In the genomic region with DNA sequence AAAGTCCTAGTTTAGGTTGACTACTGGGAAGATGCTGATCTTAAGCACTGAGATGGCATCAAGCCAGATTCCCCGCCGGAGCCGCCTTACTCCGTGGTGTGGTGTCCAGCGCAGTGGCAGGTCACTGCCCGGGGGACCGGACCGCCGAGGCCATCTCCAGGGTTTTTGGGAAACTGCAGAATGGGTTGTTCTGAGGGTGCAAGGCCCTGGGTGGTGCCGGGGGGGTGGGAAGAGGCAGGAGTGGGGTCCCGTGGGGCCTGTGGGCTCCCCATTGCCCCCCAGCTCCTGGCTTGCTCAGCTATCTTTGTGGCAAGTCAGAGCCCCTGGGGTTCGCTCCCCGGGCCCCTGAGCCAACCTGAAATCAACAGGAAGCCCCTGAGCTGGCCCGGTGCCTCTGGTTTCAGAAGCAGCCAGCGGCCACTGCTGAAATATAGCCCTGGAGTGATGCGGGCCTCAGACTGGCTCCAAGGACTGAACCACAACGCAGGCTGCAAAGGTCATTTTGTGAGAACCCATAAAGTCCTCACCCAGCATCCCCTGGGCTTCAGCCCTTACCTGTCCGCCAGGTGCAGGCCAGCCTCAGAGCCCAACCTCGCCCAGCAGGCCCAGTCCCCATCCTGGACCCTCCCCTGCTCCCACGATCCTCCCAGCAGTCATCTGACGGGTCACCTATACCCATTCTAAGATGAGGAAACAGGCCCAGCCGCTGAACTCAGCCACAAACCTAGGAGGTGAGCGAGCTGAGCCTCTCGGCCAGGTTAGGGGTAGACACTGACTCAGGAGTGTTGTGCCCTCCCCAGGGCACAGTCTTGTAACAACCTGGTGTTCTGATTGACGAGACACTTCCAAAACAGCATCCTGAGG, we compare ENCODE assay signal across 20 cellular contexts.
DNase-seq lines count a peak whose midpoint lies in the region; ATAC-seq, FAIRE-seq and TF ChIP-seq lines count a peak whose summit lies in the region.
"Had no signal": no experiment of that assay in that cellular context is flagged by ENCODE, and none has a peak within 500 bp of the region (broad histone marks: within the 10 kb centered on the region; RNA-seq: fewer than 3 reads in every experiment).

No MANE protein-coding gene starts in this region.

- no peaks in the 10 kb centered on the region; the same call in 1 of the 2 replicates for H4K20me1 ChIP-seq in K562 (replicated peaks; ENCODE audit: control insufficient read depth, insufficient read depth, low read length)

- H3K4me1 ChIP-seq in K562 (replicated peaks in 1 of 2; ENCODE audit: control insufficient read depth in 2 of 2, insufficient read depth in 2 of 2, low read length in 2 of 2) = peaks cover 0 to 30% of the 10 kb centered on the region in 2 experiments; a peak in 2 of 5 replicates
- H3K4me1 ChIP-seq in mucosa of descending colon (ENCODE audit: low read depth) = no peaks in the 10 kb centered on the region
- peaks cover 0 to 7% (median 0%) of the 10 kb centered on the region in 5 donors for H3K4me1 ChIP-seq in subcutaneous abdominal adipose tissue (ENCODE audit: control insufficient read depth in 5 of 5, insufficient read depth in 5 of 5, low read length in 5 of 5)
- H3K4me1 ChIP-seq: HAP-1 had no signal

- TF ChIP-seq RAD21 in K562 (CRISPR knock-in tag; conservative IDR thresholded peaks at IDR 0.05 in 1 of 2, IDR thresholded peaks at IDR 0.05 in 1 of 2) = no peak

- CTCF ChIA-PET in K562 (lab: Yijun Ruan, JAX; ENCODE audit: low intra/inter-chr PET ratio) = no interaction called here

- POLR2A ChIA-PET in K562 (lab: Yijun Ruan, JAX) = interaction anchor here (0.8 kb wide), 1 partner anchor 72 kb away, joined by 3 read pairs; no protein-coding TSS in a partner anchor

- TF ChIP-seq CTCF in K562 (IDR thresholded peaks at IDR 0.05 in 2 of 3, conservative IDR thresholded peaks at IDR 0.05 in 1 of 3; ENCODE audit: insufficient read depth in 2 of 3, low read depth in 1 of 3, low read length in 3 of 3) (no peak), mucosa of descending colon (IDR thresholded peaks at IDR 0.05) (no peak)

- in situ Hi-C loops in K562 (cut with MboI) = no loop called here

- H3K9me1 ChIP-seq in K562 (ENCODE audit: control insufficient read depth, insufficient read depth, low read length) = no peaks in the 10 kb centered on the region

- no peak overlapping the region for H3K27ac ChIP-seq in K562 (ENCODE audit: extremely low read depth, low read depth, low read length)
- H3K27ac ChIP-seq in subcutaneous abdominal adipose tissue (ENCODE audit: low read depth, low read length) = no peak overlapping the region

- no peak for TF ChIP-seq POLR2A in K562 (conservative IDR thresholded peaks at IDR 0.05)

- H3K27me3 ChIP-seq in K562 (ENCODE audit: control insufficient read depth in 2 of 2, insufficient read depth in 2 of 2, low read length in 2 of 2) (peaks cover 35 to 70% of the 10 kb centered on the region in 2 experiments), subcutaneous abdominal adipose tissue (ENCODE audit: control insufficient read depth in 5 of 5, insufficient read depth in 4 of 5, low read length in 5 of 5) (peaks cover 0 to 8% (median 5%) of the 10 kb centered on the region in 5 donors)

- WGBS in K562 (ENCODE audit: insufficient coverage, low coverage, missing lambda C conversion rate) = 2% methylated on average over 24 of the region's 25 CpGs

- BruUV-seq in K562 (replicated peaks; lab: Mats Ljungman, UMichigan) = no TSS peak

- ATAC-seq in Right ventricle myocardium superior (ENCODE audit: poor library complexity) (no peak), left cardiac atrium (no peak), K562 (no peak), mucosa of descending colon (no peak), HG02642 (IDR thresholded peaks at IDR 0.05; ENCODE audit: poor library complexity, unreplicated experiment) (no peak)
- ATAC-seq: Panc1 had no signal

- H2AFZ ChIP-seq in K562 (ENCODE audit: low read depth, low read length) = no peak overlapping the region

- H3K36me3 ChIP-seq in K562 (ENCODE audit: control insufficient read depth, insufficient read depth, low read length) (no peaks in the 10 kb centered on the region), mucosa of descending colon (ENCODE audit: low read depth) (no peaks in the 10 kb centered on the region), subcutaneous abdominal adipose tissue (ENCODE audit: control insufficient read depth in 5 of 5, insufficient read depth in 5 of 5, low read length in 5 of 5) (no peaks in the 10 kb centered on the region)
- H3K36me3 ChIP-seq: HAP-1 had no signal

- H3K4me3 ChIP-seq in K562 (no peak overlapping the region), mucosa of descending colon (no peak overlapping the region), subcutaneous abdominal adipose tissue (ENCODE audit: low read depth in 1 of 5, low read length in 5 of 5) (peak overlapping the region in 4 of 5 donors; percentile 6 to 24 (median 10))
- H3K4me3 ChIP-seq: HAP-1 had no signal

- H3K9me3 ChIP-seq in K562 (replicated peaks; ENCODE audit: control insufficient read depth, insufficient read depth, low read depth, low read length) (no peaks in the 10 kb centered on the region), mucosa of descending colon (peaks cover 4% of the 10 kb centered on the region), subcutaneous abdominal adipose tissue (ENCODE audit: control insufficient read depth in 5 of 5, low read length in 5 of 5) (peaks cover 12 to 25% (median 23%) of the 10 kb centered on the region in 5 donors)
- H3K9me3 ChIP-seq: HAP-1 had no signal

- H3K4me2 ChIP-seq in K562 (ENCODE audit: insufficient read depth, low read length) = no peak overlapping the region

- TF ChIP-seq EP300 in K562 (IDR thresholded peaks at IDR 0.05; ENCODE audit: low read length) = no peak

- FAIRE-seq in K562 (lab: Jason Lieb, UNC) (no peak), RCC 7860 (lab: Jason Lieb, UNC) (no peak)
- FAIRE-seq: G401.6 had no signal

- intact Hi-C loops in Right ventricle myocardium superior (cut with DNase I) (no loop called here), left cardiac atrium (cut with DNase I) (no loop called here), K562 (cut with micrococcal nuclease) (no loop called here), mucosa of descending colon (cut with DNase I, micrococcal nuclease) (no loop called here)

- DNase-seq in Right ventricle myocardium superior = peak; percentile 45
- DNase-seq in left cardiac atrium = no peak
- DNase-seq in K562 (ENCODE audit: extremely low read depth in 1 of 4, low spot score in 3 of 4) = no peak
- DNase-seq in mucosa of descending colon = peak in 2 of 3 donors; percentile 10 to 32
- no peak for DNase-seq in activated effector memory CD4-positive, alpha-beta T cell treated with anti-CD3 and anti-CD28 coated beads, Interleukin-2, amount 50 U/mL, for 16 hours
- no peak for DNase-seq in RCC 7860 (ENCODE audit: low spot score)
- DNase-seq: C1 segment of cervical spinal cord, DND-41, KG1, NCI-H1092, NCI-H1694, NCI-H2107, NCI-H2227 treated with DMSO at 0.1 percent for 48 hours, NCI-H524 treated with DMSO at 0.1 percent for 48 hours, SIG-M5 had no signal

- no peak overlapping the region for H3K9ac ChIP-seq in K562 (ENCODE audit: insufficient read depth in 1 of 2, low read depth in 2 of 2, low read length in 2 of 2)
- H3K9ac ChIP-seq in subcutaneous abdominal adipose tissue (ENCODE audit: low read length in 5 of 5) = no peak overlapping the region

- no peaks in the 10 kb centered on the region for H3K79me2 ChIP-seq in K562 (ENCODE audit: control insufficient read depth, insufficient read depth, low read length)

TF ChIP-seq in K562, 482 proteins besides CTCF, POLR2A, EP300 and RAD21:
- TF ChIP-seq POLR2H (tag; IDR thresholded peaks at IDR 0.05; ENCODE audit: low read depth) = no peak
- TF ChIP-seq NFRKB (IDR thresholded peaks at IDR 0.05; ENCODE audit: low read depth) = no peak
- TF ChIP-seq PPARD (CRISPR knock-in tag; IDR thresholded peaks at IDR 0.05) = no peak
- peak; percentile 63 for TF ChIP-seq NFIC (IDR thresholded peaks at IDR 0.05)
- TF ChIP-seq, protein P1, sequence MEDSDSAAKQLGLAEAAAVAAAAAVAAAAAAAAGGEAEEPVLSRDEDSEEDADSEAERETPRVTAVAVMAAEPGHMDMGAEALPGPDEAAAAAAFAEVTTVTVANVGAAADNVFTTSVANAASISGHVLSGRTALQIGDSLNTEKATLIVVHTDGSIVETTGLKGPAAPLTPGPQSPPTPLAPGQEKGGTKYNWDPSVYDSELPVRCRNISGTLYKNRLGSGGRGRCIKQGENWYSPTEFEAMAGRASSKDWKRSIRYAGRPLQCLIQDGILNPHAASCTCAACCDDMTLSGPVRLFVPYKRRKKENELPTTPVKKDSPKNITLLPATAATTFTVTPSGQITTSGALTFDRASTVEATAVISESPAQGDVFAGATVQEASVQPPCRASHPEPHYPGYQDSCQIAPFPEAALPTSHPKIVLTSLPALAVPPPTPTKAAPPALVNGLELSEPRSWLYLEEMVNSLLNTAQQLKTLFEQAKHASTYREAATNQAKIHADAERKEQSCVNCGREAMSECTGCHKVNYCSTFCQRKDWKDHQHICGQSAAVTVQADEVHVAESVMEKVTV (CRISPR knock-in tag; IDR thresholded peaks at IDR 0.05) = no peak
- TF ChIP-seq TGIF2 (CRISPR knock-in tag; IDR thresholded peaks at IDR 0.05) = no peak
- TF ChIP-seq RUNX1 (IDR thresholded peaks at IDR 0.05; ENCODE audit: low read depth) = no peak
- no peak for TF ChIP-seq PHB (CRISPR knock-in tag; IDR thresholded peaks at IDR 0.05)

Comparison
In these comparisons a context has a peak if more than half of its experiments do, and no peak if none do; other contexts are left out.
1. DNase-seq: peak in Right ventricle myocardium superior (single experiment) and mucosa of descending colon (2 of 3); none in left cardiac atrium (single experiment), K562 (0 of 4), activated effector memory CD4-positive, alpha-beta T cell treated with anti-CD3 and anti-CD28 coated beads, Interleukin-2, amount 50 U/mL, for 16 hours (single experiment) and RCC 7860 (single experiment).
2. H3K4me3 ChIP-seq: peak in subcutaneous abdominal adipose tissue (4 of 5); none in K562 (single experiment) and mucosa of descending colon (single experiment).